ENCODE assay signal across 4 cellular contexts in the genomic region with DNA sequence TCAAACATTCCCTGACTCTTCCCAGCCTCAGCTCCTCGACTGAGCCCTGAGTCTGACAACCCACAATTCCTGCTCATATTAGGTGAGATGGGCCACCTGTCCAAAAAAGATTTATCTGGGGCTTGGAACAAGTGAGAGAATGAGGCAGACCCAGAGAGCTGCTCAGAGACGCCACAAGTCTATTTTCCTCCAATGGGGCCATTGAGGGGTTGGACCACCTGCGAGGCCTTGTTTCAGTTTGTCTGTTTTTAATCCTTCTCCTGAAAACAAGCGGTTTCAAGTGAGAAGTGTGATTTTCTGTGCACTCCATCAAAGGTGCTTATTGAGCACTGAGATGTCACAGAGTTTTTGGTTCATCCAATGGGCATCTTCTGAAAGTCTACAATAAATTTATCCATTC.
"Had no signal": no experiment of that assay in that cellular context is flagged by ENCODE, and none has a peak within 500 bp of the region (broad histone marks: within the 10 kb centered on the region; RNA-seq: fewer than 3 reads in every experiment).

No MANE protein-coding gene starts in this region.

- H3K4me3 Mint-ChIP-seq: GM23338, H9 had no signal

- H3K9me3 Mint-ChIP-seq: GM23338, H9 had no signal

- H3K27ac Mint-ChIP-seq: GM23338, H9 had no signal

- H2AFZ ChIP-seq: GM23338 had no signal

- DNase-seq: H9, HCEC 1CT, IMR-90 had no signal

- ATAC-seq: GM23338 had no signal

- H3K4me2 ChIP-seq: GM23338 had no signal

- H3K4me3 ChIP-seq: GM23338 had no signal
